1 cellular context compared by ENCODE assay signal in the genomic region with DNA sequence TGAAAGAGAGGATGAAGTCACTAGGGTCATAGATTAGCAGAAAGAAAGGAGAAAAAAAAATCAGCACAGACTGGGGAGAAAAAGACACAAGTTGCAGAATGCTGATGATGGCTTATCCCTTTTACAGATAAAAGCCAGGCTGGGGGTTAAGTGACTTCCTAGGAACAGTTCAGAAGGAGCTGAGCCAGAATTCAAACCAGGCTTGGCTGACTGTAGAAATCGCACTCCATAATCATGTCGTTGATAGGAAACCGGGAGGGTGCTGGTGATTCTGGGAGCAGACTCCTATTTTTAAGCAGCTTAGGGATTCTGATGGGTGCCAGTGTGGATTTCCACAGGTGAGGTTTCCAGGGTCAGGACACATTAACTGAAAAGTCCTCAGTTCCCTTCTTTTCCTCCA.
TF ChIP-seq lines count a peak whose summit lies in the region.

No MANE protein-coding gene starts in this region.

TF ChIP-seq in GM12878, 131 proteins besides CTCF, POLR2A, EP300 and RAD21:
- TF ChIP-seq, protein P1, sequence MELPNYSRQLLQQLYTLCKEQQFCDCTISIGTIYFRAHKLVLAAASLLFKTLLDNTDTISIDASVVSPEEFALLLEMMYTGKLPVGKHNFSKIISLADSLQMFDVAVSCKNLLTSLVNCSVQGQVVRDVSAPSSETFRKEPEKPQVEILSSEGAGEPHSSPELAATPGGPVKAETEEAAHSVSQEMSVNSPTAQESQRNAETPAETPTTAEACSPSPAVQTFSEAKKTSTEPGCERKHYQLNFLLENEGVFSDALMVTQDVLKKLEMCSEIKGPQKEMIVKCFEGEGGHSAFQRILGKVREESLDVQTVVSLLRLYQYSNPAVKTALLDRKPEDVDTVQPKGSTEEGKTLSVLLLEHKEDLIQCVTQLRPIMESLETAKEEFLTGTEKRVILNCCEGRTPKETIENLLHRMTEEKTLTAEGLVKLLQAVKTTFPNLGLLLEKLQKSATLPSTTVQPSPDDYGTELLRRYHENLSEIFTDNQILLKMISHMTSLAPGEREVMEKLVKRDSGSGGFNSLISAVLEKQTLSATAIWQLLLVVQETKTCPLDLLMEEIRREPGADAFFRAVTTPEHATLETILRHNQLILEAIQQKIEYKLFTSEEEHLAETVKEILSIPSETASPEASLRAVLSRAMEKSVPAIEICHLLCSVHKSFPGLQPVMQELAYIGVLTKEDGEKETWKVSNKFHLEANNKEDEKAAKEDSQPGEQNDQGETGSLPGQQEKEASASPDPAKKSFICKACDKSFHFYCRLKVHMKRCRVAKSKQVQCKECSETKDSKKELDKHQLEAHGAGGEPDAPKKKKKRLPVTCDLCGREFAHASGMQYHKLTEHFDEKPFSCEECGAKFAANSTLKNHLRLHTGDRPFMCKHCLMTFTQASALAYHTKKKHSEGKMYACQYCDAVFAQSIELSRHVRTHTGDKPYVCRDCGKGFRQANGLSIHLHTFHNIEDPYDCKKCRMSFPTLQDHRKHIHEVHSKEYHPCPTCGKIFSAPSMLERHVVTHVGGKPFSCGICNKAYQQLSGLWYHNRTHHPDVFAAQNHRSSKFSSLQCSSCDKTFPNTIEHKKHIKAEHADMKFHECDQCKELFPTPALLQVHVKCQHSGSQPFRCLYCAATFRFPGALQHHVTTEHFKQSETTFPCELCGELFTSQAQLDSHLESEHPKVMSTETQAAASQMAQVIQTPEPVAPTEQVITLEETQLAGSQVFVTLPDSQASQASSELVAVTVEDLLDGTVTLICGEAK (IDR thresholded peaks at IDR 0.05; ENCODE audit: borderline replicate concordance), result no peak
- no peak for TF ChIP-seq SMAD1 (IDR thresholded peaks at IDR 0.05; ENCODE audit: low read depth, partially characterized antibody)
- TF ChIP-seq GABPA (IDR thresholded peaks at IDR 0.05; ENCODE audit: low read depth), result no peak
- TF ChIP-seq CREM (IDR thresholded peaks at IDR 0.05; ENCODE audit: low read depth), result no peak
- no peak for TF ChIP-seq E2F8 (IDR thresholded peaks at IDR 0.05; ENCODE audit: low read depth, partially characterized antibody)
- TF ChIP-seq FOXM1 (IDR thresholded peaks at IDR 0.05; ENCODE audit: low read depth, low read length), result no peak
- no peak for TF ChIP-seq RUNX3 (IDR thresholded peaks at IDR 0.05; ENCODE audit: low read length)
- no peak for TF ChIP-seq STAT3 (IDR thresholded peaks at IDR 0.05; ENCODE audit: low read depth, low read length)
- no peak for TF ChIP-seq TCF3 (IDR thresholded peaks at IDR 0.05; ENCODE audit: borderline replicate concordance, insufficient read depth, low read depth, low read length)
- no peak for TF ChIP-seq PML (IDR thresholded peaks at IDR 0.05; ENCODE audit: low read length)
- no peak for TF ChIP-seq MEF2B (IDR thresholded peaks at IDR 0.05; ENCODE audit: partially characterized antibody, poor library complexity, severe bottlenecking)
- TF ChIP-seq SREBF1 (IDR thresholded peaks at IDR 0.05; ENCODE audit: low read length), result no peak
- TF ChIP-seq TCF12 (IDR thresholded peaks at IDR 0.05; ENCODE audit: low read depth, low read length), result no peak
- no peak for TF ChIP-seq SKIL (IDR thresholded peaks at IDR 0.05; ENCODE audit: low read depth, poor library complexity, severe bottlenecking)
- TF ChIP-seq SIN3A (IDR thresholded peaks at IDR 0.05; ENCODE audit: low read depth, low read length), result no peak
- TF ChIP-seq RB1 (IDR thresholded peaks at IDR 0.05; ENCODE audit: borderline replicate concordance), result no peak
- TF ChIP-seq EZH2 (IDR thresholded peaks at IDR 0.05; ENCODE audit: borderline replicate concordance, control insufficient read depth, low read depth, low read length), result no peak
- no peak for TF ChIP-seq CEBPB (IDR thresholded peaks at IDR 0.05; ENCODE audit: borderline replicate concordance in 1 of 2, low read depth in 2 of 2, low read length in 2 of 2)
- TF ChIP-seq SUZ12 (IDR thresholded peaks at IDR 0.05; ENCODE audit: unreplicated experiment), result no peak
- TF ChIP-seq, protein P2, sequence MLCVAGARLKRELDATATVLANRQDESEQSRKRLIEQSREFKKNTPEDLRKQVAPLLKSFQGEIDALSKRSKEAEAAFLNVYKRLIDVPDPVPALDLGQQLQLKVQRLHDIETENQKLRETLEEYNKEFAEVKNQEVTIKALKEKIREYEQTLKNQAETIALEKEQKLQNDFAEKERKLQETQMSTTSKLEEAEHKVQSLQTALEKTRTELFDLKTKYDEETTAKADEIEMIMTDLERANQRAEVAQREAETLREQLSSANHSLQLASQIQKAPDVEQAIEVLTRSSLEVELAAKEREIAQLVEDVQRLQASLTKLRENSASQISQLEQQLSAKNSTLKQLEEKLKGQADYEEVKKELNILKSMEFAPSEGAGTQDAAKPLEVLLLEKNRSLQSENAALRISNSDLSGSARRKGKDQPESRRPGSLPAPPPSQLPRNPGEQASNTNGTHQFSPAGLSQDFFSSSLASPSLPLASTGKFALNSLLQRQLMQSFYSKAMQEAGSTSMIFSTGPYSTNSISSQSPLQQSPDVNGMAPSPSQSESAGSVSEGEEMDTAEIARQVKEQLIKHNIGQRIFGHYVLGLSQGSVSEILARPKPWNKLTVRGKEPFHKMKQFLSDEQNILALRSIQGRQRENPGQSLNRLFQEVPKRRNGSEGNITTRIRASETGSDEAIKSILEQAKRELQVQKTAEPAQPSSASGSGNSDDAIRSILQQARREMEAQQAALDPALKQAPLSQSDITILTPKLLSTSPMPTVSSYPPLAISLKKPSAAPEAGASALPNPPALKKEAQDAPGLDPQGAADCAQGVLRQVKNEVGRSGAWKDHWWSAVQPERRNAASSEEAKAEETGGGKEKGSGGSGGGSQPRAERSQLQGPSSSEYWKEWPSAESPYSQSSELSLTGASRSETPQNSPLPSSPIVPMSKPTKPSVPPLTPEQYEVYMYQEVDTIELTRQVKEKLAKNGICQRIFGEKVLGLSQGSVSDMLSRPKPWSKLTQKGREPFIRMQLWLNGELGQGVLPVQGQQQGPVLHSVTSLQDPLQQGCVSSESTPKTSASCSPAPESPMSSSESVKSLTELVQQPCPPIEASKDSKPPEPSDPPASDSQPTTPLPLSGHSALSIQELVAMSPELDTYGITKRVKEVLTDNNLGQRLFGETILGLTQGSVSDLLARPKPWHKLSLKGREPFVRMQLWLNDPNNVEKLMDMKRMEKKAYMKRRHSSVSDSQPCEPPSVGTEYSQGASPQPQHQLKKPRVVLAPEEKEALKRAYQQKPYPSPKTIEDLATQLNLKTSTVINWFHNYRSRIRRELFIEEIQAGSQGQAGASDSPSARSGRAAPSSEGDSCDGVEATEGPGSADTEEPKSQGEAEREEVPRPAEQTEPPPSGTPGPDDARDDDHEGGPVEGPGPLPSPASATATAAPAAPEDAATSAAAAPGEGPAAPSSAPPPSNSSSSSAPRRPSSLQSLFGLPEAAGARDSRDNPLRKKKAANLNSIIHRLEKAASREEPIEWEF (IDR thresholded peaks at IDR 0.05; ENCODE audit: insufficient replicate concordance, low read depth, low read length), result no peak
